ENCODE assay signal across 13 cellular contexts in the genomic region with DNA sequence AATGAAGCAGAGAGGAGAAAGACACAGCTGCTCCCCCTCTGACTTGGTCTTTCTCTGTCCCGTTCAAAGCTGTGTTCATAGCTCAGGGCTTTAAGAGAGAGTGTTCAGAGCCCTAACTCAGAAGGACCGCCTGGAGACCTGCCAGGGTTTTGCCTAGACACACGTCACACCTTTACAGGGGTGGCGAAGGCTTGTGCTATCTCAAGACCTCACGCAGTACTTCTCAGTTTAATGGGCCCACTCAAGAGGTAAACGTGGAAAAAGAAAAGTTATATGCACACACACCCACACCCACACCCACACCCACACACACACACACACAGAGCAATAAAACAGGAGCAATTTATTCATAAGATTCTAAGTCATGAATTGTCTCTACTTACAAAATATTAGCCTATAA.
"Had no signal": no experiment of that assay in that cellular context is flagged by ENCODE, and none has a peak within 500 bp of the region (broad histone marks: within the 10 kb centered on the region; RNA-seq: fewer than 3 reads in every experiment).

No MANE protein-coding gene starts in this region.

- H3K36me3 ChIP-seq: gastrocnemius medialis, heart left ventricle, WERI-Rb-1 had no signal

- FAIRE-seq: astrocyte, bronchial epithelial cell had no signal

- DNase-seq: activated CD4-positive, alpha-beta memory T cell treated with anti-CD3 and anti-CD28 coated beads, Interleukin-2, amount 10 ng/mL, durations not matched to agents 7 days and 5 days; activated naive CD4-positive, alpha-beta T cell treated with anti-CD3 and anti-CD28 coated beads, Interleukin-2, amount 10 ng/mL, durations not matched to agents 7 days and 5 days; activated T-cell treated with anti-CD3 and anti-CD28 coated beads, Interleukin-2, amount 50 U/mL, for 24 hours; gastrocnemius medialis; stimulated activated CD4-positive, alpha-beta T cell treated with anti-CD3 and anti-CD28 coated beads, Interleukin-15, amount 100 ng/mL, for 24 hours; stimulated activated CD4-positive, alpha-beta T cell treated with anti-CD3 and anti-CD28 coated beads, Interleukin-4, amount 100 ng/mL, for 1 hour; stimulated activated naive CD4-positive, alpha-beta T cell treated with Interleukin-2 at 50 U/mL for 16 hours; WERI-Rb-1 had no signal

- H3K4me3 ChIP-seq: gastrocnemius medialis, heart left ventricle, skin epidermis had no signal

- H3K27me3 ChIP-seq: gastrocnemius medialis, heart left ventricle had no signal

- H3K9me3 ChIP-seq: gastrocnemius medialis had no signal

- H3K27ac ChIP-seq: epithelial cell of prostate, skin epidermis, WERI-Rb-1 had no signal
